ENCODE assay signal across 22 cellular contexts in the genomic region with DNA sequence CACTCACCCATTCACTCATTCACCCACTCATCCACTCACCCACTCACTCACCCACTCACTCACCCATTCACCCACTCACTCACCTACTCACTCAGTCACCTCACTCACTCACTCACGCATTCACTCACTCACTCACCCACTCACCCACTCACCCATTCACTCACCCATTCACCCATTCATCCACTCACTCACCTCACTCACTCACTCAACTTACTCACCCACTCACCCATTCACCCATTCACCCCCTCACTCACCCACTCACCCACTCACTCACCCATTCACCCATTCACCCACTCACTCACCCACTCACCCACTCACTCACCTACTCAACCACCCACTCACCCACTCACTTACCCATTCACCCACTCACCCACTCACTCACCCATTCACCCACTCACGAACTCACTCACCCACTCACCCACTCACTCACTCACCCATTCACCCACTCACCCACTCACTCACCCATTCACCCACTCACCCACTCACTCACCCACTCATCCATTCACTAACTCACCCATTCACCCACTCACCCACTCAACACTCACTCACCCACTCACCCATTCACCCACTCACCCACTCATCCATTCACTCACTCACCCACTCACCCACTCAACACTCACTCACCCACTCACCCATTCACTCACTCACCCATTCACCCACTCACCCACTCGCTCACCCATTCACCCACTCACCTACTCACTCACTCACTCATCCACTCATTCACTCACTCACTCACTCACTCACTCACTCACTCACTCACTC. TPM values are rescaled to one million over a fixed set of nuclear protein-coding genes. Genes with fewer than 3 reads are reported as not detected.
"Had no signal": no experiment of that assay in that cellular context is flagged by ENCODE, and none has a peak within 500 bp of the region (broad histone marks: within the 10 kb centered on the region; RNA-seq: fewer than 3 reads in every experiment).

No MANE protein-coding gene starts in this region.

- DNase-seq: cortex of kidney; dorsolateral prefrontal cortex; effector CD8-positive, alpha-beta T cell; hippocampal formation; kidney glomerular epithelial cell; naive thymus-derived CD4-positive, alpha-beta T cell; nephron progenitor cell; small intestine; stimulated activated CD4-positive, alpha-beta T cell treated with anti-CD3 and anti-CD28 coated beads, Interleukin-12 subunit alpha, Interleukin-12 subunit beta, amount 100 ng/mL, for 4 hours; stimulated activated naive CD4-positive, alpha-beta T cell treated with Interleukin-2 at 50 U/mL for 16 hours; uterus had no signal

- H3K36me3 ChIP-seq: heart left ventricle, neutrophil, right atrium auricular region, uterus had no signal

- H3K4me1 ChIP-seq: heart left ventricle, right atrium auricular region, uterus had no signal

- ATAC-seq: esophagus mucosa; heart left ventricle; naive thymus-derived CD4-positive, alpha-beta T cell had no signal

- H3K4me1 Mint-ChIP-seq: nephron progenitor cell had no signal

- H3K9me3 ChIP-seq: heart left ventricle, neutrophil, right atrium auricular region, uterus had no signal

- H3K27me3 ChIP-seq: dorsolateral prefrontal cortex, heart left ventricle, neutrophil, right atrium auricular region, uterus had no signal

- FAIRE-seq: frontal cortex, small intestine had no signal

- H3K4me3 ChIP-seq: dorsolateral prefrontal cortex, heart left ventricle, right atrium auricular region, uterus had no signal

- H3K27ac Mint-ChIP-seq: naive thymus-derived CD4-positive, alpha-beta T cell; nephron progenitor cell; type B pancreatic cell had no signal

- H3K4me3 Mint-ChIP-seq: naive thymus-derived CD4-positive, alpha-beta T cell; nephron progenitor cell; type B pancreatic cell had no signal

- H3K27me3 Mint-ChIP-seq: type B pancreatic cell had no signal

- H3K36me3 Mint-ChIP-seq: type B pancreatic cell had no signal

- H3K9me3 Mint-ChIP-seq: type B pancreatic cell had no signal

- H3K27ac ChIP-seq: dorsolateral prefrontal cortex, heart left ventricle, neutrophil, right atrium auricular region, uterus had no signal

RNA-seq across cellular contexts. Expression of a gene that starts 13.7 kb away (rescaled TPM):
- total RNA-seq: esophagus mucosa; fibroblast of lung; frontal cortex; glomerular endothelial cell; heart left ventricle; liver; lung microvascular endothelial cell; naive thymus-derived CD4-positive, alpha-beta T cell; osteocyte; right atrium auricular region had no signal
- polyA plus RNA-seq: fibroblast of lung; heart left ventricle; liver; naive thymus-derived CD4-positive, alpha-beta T cell had no signal

RNA-seq across cellular contexts. Expression of a gene that starts 51.5 kb away (rescaled TPM):
- total RNA-seq: fibroblast of lung; frontal cortex; glomerular endothelial cell; heart left ventricle; lung microvascular endothelial cell; naive thymus-derived CD4-positive, alpha-beta T cell; osteocyte; right atrium auricular region had no signal
- polyA plus RNA-seq: fibroblast of lung; naive thymus-derived CD4-positive, alpha-beta T cell had no signal
